Comparison of ENCODE assay signal across 8 cellular contexts in the genomic region with DNA sequence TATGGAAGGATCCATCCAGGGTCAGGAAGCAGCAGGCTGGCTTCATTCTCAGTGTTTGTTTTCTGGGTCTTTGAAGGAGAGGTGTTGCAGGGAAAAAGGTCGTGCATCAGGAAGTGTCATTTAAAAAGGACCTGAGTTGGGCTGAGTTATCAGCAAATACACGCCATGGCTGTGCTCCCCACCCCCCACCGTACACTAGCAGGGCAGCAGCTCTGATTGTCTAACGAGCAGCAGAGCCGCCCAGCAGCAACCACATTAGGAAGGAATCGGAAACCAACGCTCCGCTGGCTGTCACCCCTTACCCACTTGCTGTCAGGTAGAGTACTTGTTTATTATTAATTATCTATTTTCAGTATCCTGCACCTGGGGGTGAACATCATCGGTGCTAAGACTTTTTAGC.
DNase-seq lines count a peak whose midpoint lies in the region; TF ChIP-seq lines count a peak whose summit lies in the region.

No MANE protein-coding gene starts in this region.

- H3K4me1 ChIP-seq in BLaER1 (peaks cover 65% of the 10 kb centered on the region), GM23248 (ENCODE audit: insufficient read depth) (peaks cover 62% of the 10 kb centered on the region), hepatocyte (ENCODE audit: insufficient read depth) (peaks cover 32% of the 10 kb centered on the region)

- no peaks in the 10 kb centered on the region for H3K36me3 ChIP-seq in BLaER1
- no peaks in the 10 kb centered on the region for H3K36me3 ChIP-seq in GM23248 (ENCODE audit: low read depth)
- H3K36me3 ChIP-seq in hepatocyte (replicated peaks; ENCODE audit: insufficient read depth, low read depth) = no peaks in the 10 kb centered on the region

- in situ Hi-C loops in GM23248 (cut with MboI) = no loop called here

- 66 to 67% methylated on average over 9 of the region's 9 CpGs for WGBS in GM23248 (ENCODE audit: low coverage in 1 of 2, low lambda C conversion rate in 2 of 2, missing lambda C conversion rate in 2 of 2), 2 experiments
- 17% methylated on average over 9 of the region's 9 CpGs for WGBS in hepatocyte (ENCODE audit: low lambda C conversion rate, missing lambda C conversion rate)

- no peak for TF ChIP-seq CTCF in hepatocyte (IDR thresholded peaks at IDR 0.05; ENCODE audit: poor library complexity)

- H4K20me1 ChIP-seq in BLaER1 (no peaks in the 10 kb centered on the region), GM23248 (ENCODE audit: insufficient read depth) (no peaks in the 10 kb centered on the region), hepatocyte (ENCODE audit: insufficient read depth, poor library complexity, severe bottlenecking) (no peaks in the 10 kb centered on the region)

- H3K27me3 ChIP-seq in BLaER1 = no peaks in the 10 kb centered on the region
- H3K27me3 ChIP-seq in GM23248 (replicated peaks; ENCODE audit: insufficient read depth) = no peaks in the 10 kb centered on the region
- no peaks in the 10 kb centered on the region for H3K27me3 ChIP-seq in hepatocyte

- H3K9me2 ChIP-seq in GM23248 (ENCODE audit: insufficient read depth) (no peaks in the 10 kb centered on the region), hepatocyte (replicated peaks; ENCODE audit: insufficient read depth) (no peaks in the 10 kb centered on the region)

- H3K27ac ChIP-seq in BLaER1 (no peak overlapping the region), GM23248 (peak overlapping the region; percentile 83; the same call in 1 of the 2 replicates), hepatocyte (peak overlapping the region; percentile 72)

- H3K4me3 ChIP-seq in BLaER1 (0 out of 2 replicates have a peak overlapping the region, but pooled peaks have one; percentile 25), GM23248 (no peak overlapping the region), hepatocyte (no peak overlapping the region)

- H3F3A ChIP-seq in GM23248 (ENCODE audit: insufficient read depth) = peaks cover 58% of the 10 kb centered on the region

- H3K9ac ChIP-seq in BLaER1 = no peak overlapping the region
- peak overlapping the region; percentile 64; the same call in 1 of the 2 replicates for H3K9ac ChIP-seq in GM23248

- peak overlapping the region; percentile 88 for H3K4me2 ChIP-seq in BLaER1
- H3K4me2 ChIP-seq in GM23248 (ENCODE audit: unreplicated experiment) = peak overlapping the region; percentile 66
- H3K4me2 ChIP-seq in hepatocyte = peak overlapping the region; percentile 63

- H3K9me3 ChIP-seq in BLaER1 (no peaks in the 10 kb centered on the region), GM23248 (ENCODE audit: low read depth) (no peaks in the 10 kb centered on the region), hepatocyte (ENCODE audit: low read depth) (no peaks in the 10 kb centered on the region)

- H2AFZ ChIP-seq in GM23248 (no peak overlapping the region), hepatocyte (peak overlapping the region; percentile 39)

- DNase-seq in GM23248 = no peak
- peak; percentile 33 for DNase-seq in SHP77 treated with DMSO at 0.1 percent for 48 hours (lab: John Stamatoyannopoulos, UW)
- peak; percentile 53 for DNase-seq in hepatocyte (ENCODE audit: low spot score)
- DNase-seq in epidermal melanocyte (ENCODE audit: insufficient read length, low spot score) = no peak
- no peak for DNase-seq in D341Med (ENCODE audit: low spot score)
- no peak for DNase-seq in HT-29 (ENCODE audit: low spot score)
- DNase-seq in AG20443 (ENCODE audit: low spot score) = no peak

- H3K79me2 ChIP-seq in GM23248 (ENCODE audit: insufficient read depth) (no peaks in the 10 kb centered on the region), hepatocyte (no peaks in the 10 kb centered on the region)

Comparison
In these comparisons a context has a peak if more than half of its experiments do, and no peak if none do; other contexts are left out.
1. DNase-seq: peak in SHP77 treated with DMSO at 0.1 percent for 48 hours (single experiment) and hepatocyte (single experiment); none in GM23248 (single experiment), epidermal melanocyte (single experiment), D341Med (single experiment), HT-29 (single experiment) and AG20443 (single experiment).
2. Peak in every context shown above with its lines, with median percentiles within 50 percentile points of each other: H3K4me2 ChIP-seq.